Comparison of ENCODE assay signal across 9 cellular contexts in genomic region chr18:12679183-12679786, GRCh38. TPM values are rescaled to one million over a fixed set of nuclear protein-coding genes. Genes with fewer than 3 reads are reported as not detected.
DNase-seq lines count a peak whose midpoint lies in the region; ATAC-seq and TF ChIP-seq lines count a peak whose summit lies in the region.
"Had no signal": no experiment of that assay in that cellular context is flagged by ENCODE, and none has a peak within 500 bp of the region (broad histone marks: within the 10 kb centered on the region; RNA-seq: fewer than 3 reads in every experiment).

No MANE protein-coding gene starts in this region.

- H3K4me3 ChIP-seq in BLaER1 treated with 17β-estradiol and CSF1 and Interleukin-3, amounts not matched to agents 10 nM and 100 nM: peak overlapping the region in 2 of 10 experiments; percentile 25 to 26; a peak in 3 of 20 replicates
- no peak overlapping the region for H3K4me3 ChIP-seq in MG63

- H3K27ac ChIP-seq in BLaER1 treated with 17β-estradiol and CSF1 and Interleukin-3, amounts not matched to agents 10 nM and 100 nM: peak overlapping the region; percentile 44 to 78 (median 59); a peak in 20 of 22 replicates
- H3K27ac ChIP-seq: epithelial cell of prostate had no signal

- H3K9ac ChIP-seq in BLaER1 treated with 17β-estradiol and CSF1 and Interleukin-3, amounts not matched to agents 10 nM and 100 nM: peak overlapping the region; percentile 14 to 66 (median 50); a peak in 18 of 22 replicates

- peaks cover 41 to 100% (median 85%) of the 10 kb centered on the region in 11 experiments for H3K36me3 ChIP-seq in BLaER1 treated with 17β-estradiol and CSF1 and Interleukin-3, amounts not matched to agents 10 nM and 100 nM
- peaks cover 4% of the 10 kb centered on the region for H3K36me3 ChIP-seq in MG63

- CTCF ChIA-PET in Calu3 (lab: Charles Lee): interaction anchor here (1.0 kb wide), 1 partner anchor 9 kb away, joined by 3 read pairs; no protein-coding TSS in a partner anchor

- H3K9me3 Mint-ChIP-seq in endothelial cell (ENCODE audit: unreplicated experiment): no peaks in the 10 kb centered on the region
- no peaks in the 10 kb centered on the region for H3K9me3 Mint-ChIP-seq in naive thymus-derived CD8-positive, alpha-beta T cell
- H3K9me3 Mint-ChIP-seq in stimulated activated naive B cell treated with anti-CD40 and anti-IgM and Interleukin-4, amounts not matched to agents 10 μg/mL and 1 μg/mL and 100 μg/mL, for 72 hours: no peaks in the 10 kb centered on the region
- H3K9me3 Mint-ChIP-seq in Calu3 (ENCODE audit: low read depth, unreplicated experiment): no peaks in the 10 kb centered on the region

- peaks cover 12 to 16% (median 14%) of the 10 kb centered on the region in 10 experiments for H3K4me1 ChIP-seq in BLaER1 treated with 17β-estradiol and CSF1 and Interleukin-3, amounts not matched to agents 10 nM and 100 nM

- no peaks in the 10 kb centered on the region for H4K20me1 ChIP-seq in BLaER1 treated with 17β-estradiol and CSF1 and Interleukin-3, amounts not matched to agents 10 nM and 100 nM

- ATAC-seq in naive thymus-derived CD8-positive, alpha-beta T cell: no peak
- no peak for ATAC-seq in stimulated activated naive B cell treated with anti-CD40 and anti-IgM and Interleukin-4, amounts not matched to agents 10 μg/mL and 1 μg/mL and 100 μg/mL, for 72 hours (replicated peaks)

- H3K36me3 Mint-ChIP-seq in endothelial cell (ENCODE audit: low read depth, unreplicated experiment): peaks cover 4% of the 10 kb centered on the region
- peaks cover 3 to 64% (median 14%) of the 10 kb centered on the region in 3 donors for H3K36me3 Mint-ChIP-seq in naive thymus-derived CD8-positive, alpha-beta T cell
- peaks cover 8 to 20% of the 10 kb centered on the region in 2 donors for H3K36me3 Mint-ChIP-seq in stimulated activated naive B cell treated with anti-CD40 and anti-IgM and Interleukin-4, amounts not matched to agents 10 μg/mL and 1 μg/mL and 100 μg/mL, for 72 hours
- peaks cover 17% of the 10 kb centered on the region for H3K36me3 Mint-ChIP-seq in Calu3 (ENCODE audit: insufficient read depth, unreplicated experiment)

- peak overlapping the region; percentile 29 for H3K4me3 Mint-ChIP-seq in endothelial cell (ENCODE audit: unreplicated experiment)
- H3K4me3 Mint-ChIP-seq in naive thymus-derived CD8-positive, alpha-beta T cell: no peak overlapping the region
- no peak overlapping the region for H3K4me3 Mint-ChIP-seq in stimulated activated naive B cell treated with anti-CD40 and anti-IgM and Interleukin-4, amounts not matched to agents 10 μg/mL and 1 μg/mL and 100 μg/mL, for 72 hours
- H3K4me3 Mint-ChIP-seq in Calu3 (ENCODE audit: low read depth, unreplicated experiment): no peak overlapping the region

- H3K4me1 Mint-ChIP-seq in endothelial cell (ENCODE audit: unreplicated experiment) (peaks cover 15% of the 10 kb centered on the region), Calu3 (ENCODE audit: low read depth, unreplicated experiment) (no peaks in the 10 kb centered on the region)
- H3K4me1 Mint-ChIP-seq in naive thymus-derived CD8-positive, alpha-beta T cell: peaks cover 4 to 10% (median 5%) of the 10 kb centered on the region in 4 donors
- no peaks in the 10 kb centered on the region for H3K4me1 Mint-ChIP-seq in stimulated activated naive B cell treated with anti-CD40 and anti-IgM and Interleukin-4, amounts not matched to agents 10 μg/mL and 1 μg/mL and 100 μg/mL, for 72 hours

- POLR2A ChIA-PET in naive thymus-derived CD8-positive, alpha-beta T cell (lab: Charles Lee): no interaction called here

- DNase-seq in RPMI7951 (ENCODE audit: low read depth): peak; percentile 63
- peak; percentile 63 for DNase-seq in endothelial cell (ENCODE audit: low spot score)
- no peak for DNase-seq in naive thymus-derived CD8-positive, alpha-beta T cell
- DNase-seq in stimulated activated naive B cell treated with anti-CD40 and anti-IgM and Interleukin-4, amounts not matched to agents 10 μg/mL and 1 μg/mL and 100 μg/mL, for 72 hours: no peak
- no peak for DNase-seq in NCI-H187 treated with DMSO at 0.1 percent for 48 hours (lab: John Stamatoyannopoulos, UW)
- DNase-seq in MG63: no peak
- no peak for DNase-seq in Calu3

- TF ChIP-seq CTCF in endothelial cell (IDR thresholded peaks at IDR 0.05; ENCODE audit: unreplicated experiment) (no peak), Calu3 (IDR thresholded peaks at IDR 0.05; ENCODE audit: unreplicated experiment) (no peak)

- H3K27ac Mint-ChIP-seq in endothelial cell (ENCODE audit: unreplicated experiment): peak overlapping the region; percentile 92
- peak overlapping the region in 8 of 10 donors; percentile 17 to 77 (median 40) for H3K27ac Mint-ChIP-seq in naive thymus-derived CD8-positive, alpha-beta T cell
- no peak overlapping the region for H3K27ac Mint-ChIP-seq in stimulated activated naive B cell treated with anti-CD40 and anti-IgM and Interleukin-4, amounts not matched to agents 10 μg/mL and 1 μg/mL and 100 μg/mL, for 72 hours
- no peak overlapping the region for H3K27ac Mint-ChIP-seq in Calu3 (ENCODE audit: unreplicated experiment)

- H3K9me3 ChIP-seq in BLaER1 treated with 17β-estradiol and CSF1 and Interleukin-3, amounts not matched to agents 10 nM and 100 nM (replicated peaks in 1 of 11): no peaks in the 10 kb centered on the region
- H3K9me3 ChIP-seq in MG63: no peaks in the 10 kb centered on the region

- no TSS peak for BruUV-seq in Calu3 (replicated peaks; lab: Mats Ljungman, UMichigan)

- H3K27me3 ChIP-seq in BLaER1 treated with 17β-estradiol and CSF1 and Interleukin-3, amounts not matched to agents 10 nM and 100 nM: no peaks in the 10 kb centered on the region
- H3K27me3 ChIP-seq in MG63: no peaks in the 10 kb centered on the region

- intact Hi-C loops in Calu3 (cut with micrococcal nuclease; ENCODE audit: unreplicated experiment): no loop called here

- peak overlapping the region; percentile 35 to 79 (median 65) for H3K4me2 ChIP-seq in BLaER1 treated with 17β-estradiol and CSF1 and Interleukin-3, amounts not matched to agents 10 nM and 100 nM

- H3K27me3 Mint-ChIP-seq in endothelial cell (ENCODE audit: unreplicated experiment): peaks cover 5% of the 10 kb centered on the region
- no peaks in the 10 kb centered on the region for H3K27me3 Mint-ChIP-seq in naive thymus-derived CD8-positive, alpha-beta T cell
- H3K27me3 Mint-ChIP-seq in stimulated activated naive B cell treated with anti-CD40 and anti-IgM and Interleukin-4, amounts not matched to agents 10 μg/mL and 1 μg/mL and 100 μg/mL, for 72 hours: no peaks in the 10 kb centered on the region
- H3K27me3 Mint-ChIP-seq in Calu3 (ENCODE audit: unreplicated experiment): no peaks in the 10 kb centered on the region

RNA-seq across cellular contexts. Expression of gene SPIRE1, which starts 21.4 kb away (rescaled TPM):
- total RNA-seq in RPMI7951 (2014; rRNA removed; shearing (Covaris generic)): 12.2 and 15.7 TPM in 2 replicates
- total RNA-seq in endothelial cell (ENCODE audit: unreplicated experiment) (31.3 TPM), Calu3 (2022) (91.7 and 98.6 TPM in 2 replicates)
- total RNA-seq in naive thymus-derived CD8-positive, alpha-beta T cell: 1 to 10 TPM; 2.2 to 3.5 TPM
- 1 to 10 TPM in 1 of 3 donors, under 1 TPM in 1, not detected in 1; 0.46 to 1.2 TPM for polyA plus RNA-seq in naive thymus-derived CD8-positive, alpha-beta T cell
- total RNA-seq in MG63 (2014; rRNA removed; shearing (Covaris generic); ENCODE audit: low replicate concordance): 19.9 and 23.0 TPM in 2 replicates

RNA-seq across cellular contexts. Expression of gene CEP76, which starts 23.2 kb away (rescaled TPM):
- total RNA-seq in RPMI7951 (2014; rRNA removed; shearing (Covaris generic)): 10.7 and 14.7 TPM in 2 replicates
- 9.3 TPM for total RNA-seq in endothelial cell (ENCODE audit: unreplicated experiment)
- 10 to 100 TPM; 11.0 to 11.9 TPM for total RNA-seq in naive thymus-derived CD8-positive, alpha-beta T cell
- polyA plus RNA-seq in naive thymus-derived CD8-positive, alpha-beta T cell: 1 to 10 TPM; 2.9 to 7.3 (median 4.0) TPM
- 3.6 and 6.6 TPM in 2 replicates for total RNA-seq in MG63 (2014; rRNA removed; shearing (Covaris generic); ENCODE audit: low replicate concordance)
- 10.1 and 12.7 TPM in 2 replicates for total RNA-seq in Calu3 (2022)

RNA-seq across cellular contexts. Expression of gene PSMG2, which starts 23.6 kb away (rescaled TPM):
- 168 and 188 TPM in 2 replicates for total RNA-seq in RPMI7951 (2014; rRNA removed; shearing (Covaris generic))
- 70.4 TPM for total RNA-seq in endothelial cell (ENCODE audit: unreplicated experiment)
- 10 to 100 TPM; 70.7 to 79.0 TPM for total RNA-seq in naive thymus-derived CD8-positive, alpha-beta T cell
- 100 to 1,000 TPM; 110 to 117 (median 113) TPM for polyA plus RNA-seq in naive thymus-derived CD8-positive, alpha-beta T cell
- total RNA-seq in MG63 (2014; rRNA removed; shearing (Covaris generic); ENCODE audit: low replicate concordance): 84.1 and 120 TPM in 2 replicates
- total RNA-seq in Calu3 (2022): 78.6 and 89.6 TPM in 2 replicates

Comparison
In these comparisons a context has a peak if more than half of its experiments do, and no peak if none do; other contexts are left out.
1. DNase-seq: peak in RPMI7951 (single experiment) and endothelial cell (single experiment); none in naive thymus-derived CD8-positive, alpha-beta T cell (0 of 10), stimulated activated naive B cell treated with anti-CD40 and anti-IgM and Interleukin-4, amounts not matched to agents 10 μg/mL and 1 μg/mL and 100 μg/mL, for 72 hours (single experiment), NCI-H187 treated with DMSO at 0.1 percent for 48 hours (single experiment), MG63 (single experiment) and Calu3 (single experiment).
2. H3K27ac Mint-ChIP-seq: peak in endothelial cell (single experiment) and naive thymus-derived CD8-positive, alpha-beta T cell (8 of 10); none in stimulated activated naive B cell treated with anti-CD40 and anti-IgM and Interleukin-4, amounts not matched to agents 10 μg/mL and 1 μg/mL and 100 μg/mL, for 72 hours (single experiment) and Calu3 (single experiment).